In genomic region chr13:110528371-110528770, GRCh38 we compare ENCODE assay signal across 1 cellular context.
TF ChIP-seq lines count a peak whose summit lies in the region.

No MANE protein-coding gene starts in this region.

TF ChIP-seq in GM23338, 12 proteins besides CTCF, POLR2A, EP300 and RAD21 (continued from another document):
- no peak for TF ChIP-seq ZNF462 (CRISPR knock-in tag; IDR thresholded peaks at IDR 0.05)
- TF ChIP-seq POLR2AphosphoS5 (IDR thresholded peaks at IDR 0.05; ENCODE audit: low read depth) = no peak
- no peak for TF ChIP-seq EZH2phosphoT487 (IDR thresholded peaks at IDR 0.05; ENCODE audit: unreplicated experiment)
- no peak for TF ChIP-seq REST (IDR thresholded peaks at IDR 0.05; ENCODE audit: unreplicated experiment)
- TF ChIP-seq NANOG (IDR thresholded peaks at IDR 0.05; ENCODE audit: borderline replicate concordance) = no peak
- TF ChIP-seq JUNB (IDR thresholded peaks at IDR 0.05; ENCODE audit: unreplicated experiment) = no peak
